In genomic region chr6:36340671-36341454, GRCh38 we compare ENCODE assay signal across 8 cellular contexts. TPM values are rescaled to one million over a fixed set of nuclear protein-coding genes. Genes with fewer than 3 reads are reported as not detected.
DNase-seq lines count a peak whose midpoint lies in the region; ATAC-seq and TF ChIP-seq lines count a peak whose summit lies in the region.

No MANE protein-coding gene starts in this region.

- no peak for TF ChIP-seq EP300 in ovary (IDR thresholded peaks at IDR 0.05)

- H3K4me1 ChIP-seq in CD4-positive, alpha-beta memory T cell (ENCODE audit: insufficient read depth, low read length) = peaks cover 20% of the 10 kb centered on the region
- no peaks in the 10 kb centered on the region for H3K4me1 ChIP-seq in SJSA1 (replicated peaks)
- peaks cover 2% of the 10 kb centered on the region for H3K4me1 ChIP-seq in ovary (ENCODE audit: insufficient read depth)
- peaks cover 10% of the 10 kb centered on the region for H3K4me1 ChIP-seq in testis

- H3K27ac ChIP-seq in CD4-positive, alpha-beta memory T cell (ENCODE audit: low read depth, low read length) = no peak overlapping the region
- H3K27ac ChIP-seq in SJSA1 (no peak overlapping the region), ovary (no peak overlapping the region), testis (peak overlapping the region in 1 of 2 donors; percentile 70)

- peaks cover 7% of the 10 kb centered on the region for H3K27me3 ChIP-seq in CD4-positive, alpha-beta memory T cell (ENCODE audit: insufficient read depth, low read length)
- H3K27me3 ChIP-seq in SJSA1 (replicated peaks) = 0 out of 2 replicates have a peak, but pooled peaks cover 4% of the 10 kb centered on the region
- no peaks in the 10 kb centered on the region for H3K27me3 ChIP-seq in ovary
- H3K27me3 ChIP-seq in testis = no peaks in the 10 kb centered on the region

- no peaks in the 10 kb centered on the region for H3K36me3 Mint-ChIP-seq in CD4-positive, alpha-beta memory T cell
- H3K36me3 Mint-ChIP-seq in activated naive CD4-positive, alpha-beta T cell treated with anti-CD3 and anti-CD28 coated beads for 36 hours (ENCODE audit: low read depth) = no peaks in the 10 kb centered on the region
- H3K36me3 Mint-ChIP-seq in glutamatergic neuron (ENCODE audit: unreplicated experiment) = no peaks in the 10 kb centered on the region

- no peaks in the 10 kb centered on the region for H3K9me3 ChIP-seq in CD4-positive, alpha-beta memory T cell (ENCODE audit: control insufficient read depth in 1 of 2, low read length in 2 of 2)
- H3K9me3 ChIP-seq in SJSA1 (replicated peaks) = no peaks in the 10 kb centered on the region
- no peaks in the 10 kb centered on the region for H3K9me3 ChIP-seq in ovary
- H3K9me3 ChIP-seq in testis = no peaks in the 10 kb centered on the region

- ATAC-seq in HG02852 (IDR thresholded peaks at IDR 0.05; ENCODE audit: unreplicated experiment) = peak; percentile 47
- no peak for ATAC-seq in GM18519 (IDR thresholded peaks at IDR 0.05; ENCODE audit: low FRiP score, unreplicated experiment)

- H3K4me3 Mint-ChIP-seq in CD4-positive, alpha-beta memory T cell = peak overlapping the region; percentile 63 to 85 (median 74)
- H3K4me3 Mint-ChIP-seq in activated naive CD4-positive, alpha-beta T cell treated with anti-CD3 and anti-CD28 coated beads for 36 hours = peak overlapping the region; percentile 36
- H3K4me3 Mint-ChIP-seq in glutamatergic neuron (ENCODE audit: unreplicated experiment) = peak overlapping the region; percentile 82

- H3K36me3 ChIP-seq in CD4-positive, alpha-beta memory T cell (ENCODE audit: insufficient read depth, low read length) = no peaks in the 10 kb centered on the region
- H3K36me3 ChIP-seq in SJSA1 (no peaks in the 10 kb centered on the region), ovary (no peaks in the 10 kb centered on the region), testis (ENCODE audit: low read depth, missing control alignments) (no peaks in the 10 kb centered on the region)

- intact Hi-C loops in CD4-positive, alpha-beta memory T cell (cut with micrococcal nuclease) = loop anchor here (1.0 kb wide), 2 partner anchors 19 to 339 kb away; no protein-coding TSS in a partner anchor
- intact Hi-C loops in activated naive CD4-positive, alpha-beta T cell treated with anti-CD3 and anti-CD28 coated beads for 36 hours (cut with micrococcal nuclease) = loop anchor here (1.0 to 5.0 kb wide), 2 partner anchors 19 to 219 kb away; no protein-coding TSS in a partner anchor
- intact Hi-C loops in ovary (cut with DNase I) (no loop called here), testis (cut with DNase I; ENCODE audit: low total_unique reads) (no loop called here)

- H3K4me3 ChIP-seq in CD4-positive, alpha-beta memory T cell (ENCODE audit: low read length in 2 of 2) = no peak overlapping the region
- H3K4me3 ChIP-seq in SJSA1 = no peak overlapping the region
- H3K4me3 ChIP-seq in ovary = no peak overlapping the region
- H3K4me3 ChIP-seq in testis = peak overlapping the region in 1 of 2 donors; percentile 0

- H3K9me3 Mint-ChIP-seq in CD4-positive, alpha-beta memory T cell = no peaks in the 10 kb centered on the region
- no peaks in the 10 kb centered on the region for H3K9me3 Mint-ChIP-seq in activated naive CD4-positive, alpha-beta T cell treated with anti-CD3 and anti-CD28 coated beads for 36 hours
- H3K9me3 Mint-ChIP-seq in glutamatergic neuron (ENCODE audit: unreplicated experiment) = peaks cover 2% of the 10 kb centered on the region

- 26 to 30% (median 29%) methylated on average over 35 of the region's 35 CpGs for WGBS in ovary, 3 donors
- 16 to 29% methylated on average over 25 to 35 of the region's 35 CpGs for WGBS in testis, 2 donors

- peaks cover 9 to 32% (median 14%) of the 10 kb centered on the region in 4 donors for H3K4me1 Mint-ChIP-seq in CD4-positive, alpha-beta memory T cell
- H3K4me1 Mint-ChIP-seq in activated naive CD4-positive, alpha-beta T cell treated with anti-CD3 and anti-CD28 coated beads for 36 hours (ENCODE audit: low read depth) = peaks cover 11% of the 10 kb centered on the region
- H3K4me1 Mint-ChIP-seq in glutamatergic neuron (ENCODE audit: low read depth, unreplicated experiment) = no peaks in the 10 kb centered on the region

- peaks cover 6 to 9% of the 10 kb centered on the region in 2 donors for H3K27me3 Mint-ChIP-seq in CD4-positive, alpha-beta memory T cell
- peaks cover 12% of the 10 kb centered on the region for H3K27me3 Mint-ChIP-seq in activated naive CD4-positive, alpha-beta T cell treated with anti-CD3 and anti-CD28 coated beads for 36 hours (ENCODE audit: low read depth)
- no peaks in the 10 kb centered on the region for H3K27me3 Mint-ChIP-seq in glutamatergic neuron (ENCODE audit: unreplicated experiment)

- peak overlapping the region in 4 of 7 donors; percentile 7 to 88 (median 58) for H3K27ac Mint-ChIP-seq in CD4-positive, alpha-beta memory T cell
- no peak overlapping the region for H3K27ac Mint-ChIP-seq in activated naive CD4-positive, alpha-beta T cell treated with anti-CD3 and anti-CD28 coated beads for 36 hours
- peak overlapping the region; percentile 21 for H3K27ac Mint-ChIP-seq in glutamatergic neuron (ENCODE audit: unreplicated experiment)

- DNase-seq in CD4-positive, alpha-beta memory T cell = peak; percentile 59 to 66 (median 64)
- DNase-seq in SJSA1 (ENCODE audit: low read depth in 1 of 2, low spot score in 2 of 2) (peak; percentile 44 to 74), glutamatergic neuron (peak; percentile 87), ovary (peak; percentile 71 to 89 (median 82)), testis (peak; percentile 87)
- peak; percentile 86 for DNase-seq in activated naive CD4-positive, alpha-beta T cell treated with anti-CD3 and anti-CD28 coated beads for 36 hours

- CTCF ChIA-PET in CD4-positive, alpha-beta memory T cell (lab: Charles Lee; ENCODE audit: partially characterized antibody) = interaction anchor here (0.6 to 3.6 kb wide), 29 partner anchors 8 to 552 kb away, joined by 3 to 36 read pairs (median 4); partner anchors contain the start of gene MAPK14
- CTCF ChIA-PET in activated naive CD4-positive, alpha-beta T cell treated with anti-CD3 and anti-CD28 coated beads for 36 hours (lab: Charles Lee) = interaction anchor here (0.6 to 3.4 kb wide), 23 partner anchors 10 to 619 kb away, joined by 3 to 25 read pairs (median 4); no protein-coding TSS in a partner anchor

- TF ChIP-seq CTCF in glutamatergic neuron (IDR thresholded peaks at IDR 0.05; ENCODE audit: partially characterized antibody, unreplicated experiment) (peak; percentile 98), ovary (IDR thresholded peaks at IDR 0.05) (peak; percentile 87 to 92 (median 87)), testis (IDR thresholded peaks at IDR 0.05) (peak; percentile 83 to 96 (median 85))

- POLR2A ChIA-PET in CD4-positive, alpha-beta memory T cell (lab: Charles Lee; ENCODE audit: partially characterized antibody) = interaction anchor here (1.0 kb wide), 1 partner anchor 19 kb away, joined by 4 read pairs; no protein-coding TSS in a partner anchor

- TF ChIP-seq POLR2A in ovary (IDR thresholded peaks at IDR 0.05) (no peak), testis (IDR thresholded peaks at IDR 0.05) (no peak)

RNA-seq across cellular contexts. Expression of gene BNIP5, which starts 4.2 kb away (rescaled TPM):
- not detected for total RNA-seq in CD4-positive, alpha-beta memory T cell
- not detected for polyA plus RNA-seq in CD4-positive, alpha-beta memory T cell
- not detected in 2 replicates for total RNA-seq in SJSA1 (2014; rRNA removed; shearing (Covaris generic))
- total RNA-seq in activated naive CD4-positive, alpha-beta T cell treated with anti-CD3 and anti-CD28 coated beads for 36 hours = not detected
- total RNA-seq in glutamatergic neuron (ENCODE audit: unreplicated experiment) (not detected), ovary (1 to 10 TPM in 1 of 7 donors, under 1 TPM in 3, not detected in 3; 0.05 to 1.4 (median 0.18) TPM), testis (under 1 TPM; 0.68 to 0.87 TPM)
- polyA plus RNA-seq in ovary (under 1 TPM in 1 of 2 donors, not detected in 1; 0.01 TPM), testis (ENCODE audit: insufficient read depth, low read depth, low replicate concordance) (0.96 TPM)

RNA-seq across cellular contexts. Expression of gene ETV7, which starts 46.6 kb away (rescaled TPM):
- 1 to 10 TPM; 3.1 to 3.2 TPM for total RNA-seq in CD4-positive, alpha-beta memory T cell
- polyA plus RNA-seq in CD4-positive, alpha-beta memory T cell = 1 to 10 TPM in 1 of 2 donors, under 1 TPM in 1; 0.67 to 5.4 TPM
- 2.0 TPM in 1 of 2 replicates, not detected in the other for total RNA-seq in SJSA1 (2014; rRNA removed; shearing (Covaris generic))
- total RNA-seq in activated naive CD4-positive, alpha-beta T cell treated with anti-CD3 and anti-CD28 coated beads for 36 hours = under 1 TPM; 0.67 to 0.99 TPM
- not detected for total RNA-seq in glutamatergic neuron (ENCODE audit: unreplicated experiment)
- total RNA-seq in ovary = 1 to 10 TPM; 1.3 to 3.7 (median 2.1) TPM
- 1 to 10 TPM; 1.1 to 1.2 TPM for polyA plus RNA-seq in ovary
- 1 to 10 TPM in 1 of 2 donors, under 1 TPM in 1; 0.68 to 1.3 TPM for total RNA-seq in testis
- polyA plus RNA-seq in testis (ENCODE audit: insufficient read depth, low read depth, low replicate concordance) = 2.2 TPM

Comparison
In these comparisons a context has a peak if more than half of its experiments do, and no peak if none do; other contexts are left out.
1. intact Hi-C loops: an anchor here in CD4-positive, alpha-beta memory T cell (1.0 kb wide) and activated naive CD4-positive, alpha-beta T cell treated with anti-CD3 and anti-CD28 coated beads for 36 hours (1.0 to 5.0 kb wide); none called in ovary and testis.